In genomic region chr13:110597041-110597689, GRCh38 we compare ENCODE assay signal across 22 cellular contexts.
"Had no signal": no experiment of that assay in that cellular context is flagged by ENCODE, and none has a peak within 500 bp of the region (broad histone marks: within the 10 kb centered on the region; RNA-seq: fewer than 3 reads in every experiment).

No MANE protein-coding gene starts in this region.

- ATAC-seq: activated CD4-positive, alpha-beta T cell treated with anti-CD3 and anti-CD28 coated beads for 36 hours; heart right ventricle; left colon; naive thymus-derived CD8-positive, alpha-beta T cell had no signal

- H3K4me3 Mint-ChIP-seq: activated CD4-positive, alpha-beta T cell treated with anti-CD3 and anti-CD28 coated beads for 36 hours; activated naive CD8-positive, alpha-beta T cell treated with anti-CD3 and anti-CD28 coated beads for 36 hours; central memory CD8-positive, alpha-beta T cell; naive thymus-derived CD8-positive, alpha-beta T cell had no signal

- H3K27me3 ChIP-seq: colonic mucosa, heart right ventricle, ovary, spleen had no signal

- H3K9me3 ChIP-seq: colonic mucosa, heart right ventricle, neutrophil, ovary, prostate gland, spleen, thoracic aorta had no signal

- H3K4me1 Mint-ChIP-seq: activated CD4-positive, alpha-beta T cell treated with anti-CD3 and anti-CD28 coated beads for 36 hours; activated naive CD8-positive, alpha-beta T cell treated with anti-CD3 and anti-CD28 coated beads for 36 hours; central memory CD8-positive, alpha-beta T cell; naive thymus-derived CD8-positive, alpha-beta T cell had no signal

- H3K27ac ChIP-seq: colonic mucosa, epithelial cell of prostate, heart right ventricle, neutrophil, ovary, prostate gland, spleen, thoracic aorta had no signal

- H3K4me1 ChIP-seq: colonic mucosa, heart right ventricle, prostate gland had no signal

- FAIRE-seq: astrocyte, TTC549 had no signal

- H3K36me3 Mint-ChIP-seq: activated naive CD8-positive, alpha-beta T cell treated with anti-CD3 and anti-CD28 coated beads for 36 hours; naive thymus-derived CD8-positive, alpha-beta T cell had no signal

- DNase-seq: activated CD4-positive, alpha-beta T cell treated with anti-CD3 and anti-CD28 coated beads for 36 hours; activated CD4-positive, alpha-beta T cell treated with anti-CD3 and anti-CD28 coated beads, Interleukin-2, amount 50 U/mL, for 4 hours; activated naive CD4-positive, alpha-beta T cell treated with Interleukin-2 at 50 U/mL for 16 hours; activated naive CD8-positive, alpha-beta T cell treated with anti-CD3 and anti-CD28 coated beads for 36 hours; activated T-cell treated with anti-CD3 and anti-CD28 coated beads, Interleukin-2, amount 50 U/mL, for 48 hours; colonic mucosa; heart right ventricle; islet precursor cell; left colon; naive thymus-derived CD8-positive, alpha-beta T cell; ovary; spleen; stimulated activated CD4-positive, alpha-beta T cell treated with anti-CD3 and anti-CD28 coated beads, Interleukin-4, amount 100 ng/mL, for 24 hours; stimulated activated naive CD4-positive, alpha-beta T cell treated with Interleukin-2 at 50 U/mL for 16 hours; T-helper 1 cell had no signal

- H3K36me3 ChIP-seq: colonic mucosa, heart right ventricle, neutrophil, ovary, prostate gland, spleen, thoracic aorta had no signal

- H3K27ac Mint-ChIP-seq: activated CD4-positive, alpha-beta T cell treated with anti-CD3 and anti-CD28 coated beads for 36 hours; activated naive CD8-positive, alpha-beta T cell treated with anti-CD3 and anti-CD28 coated beads for 36 hours had no signal

- H3K9me3 Mint-ChIP-seq: activated naive CD8-positive, alpha-beta T cell treated with anti-CD3 and anti-CD28 coated beads for 36 hours; central memory CD8-positive, alpha-beta T cell; naive thymus-derived CD8-positive, alpha-beta T cell had no signal

- H3K4me3 ChIP-seq: colonic mucosa, heart right ventricle, ovary, prostate gland, spleen, thoracic aorta had no signal
